12 cellular contexts compared by ENCODE assay signal in the genomic region with DNA sequence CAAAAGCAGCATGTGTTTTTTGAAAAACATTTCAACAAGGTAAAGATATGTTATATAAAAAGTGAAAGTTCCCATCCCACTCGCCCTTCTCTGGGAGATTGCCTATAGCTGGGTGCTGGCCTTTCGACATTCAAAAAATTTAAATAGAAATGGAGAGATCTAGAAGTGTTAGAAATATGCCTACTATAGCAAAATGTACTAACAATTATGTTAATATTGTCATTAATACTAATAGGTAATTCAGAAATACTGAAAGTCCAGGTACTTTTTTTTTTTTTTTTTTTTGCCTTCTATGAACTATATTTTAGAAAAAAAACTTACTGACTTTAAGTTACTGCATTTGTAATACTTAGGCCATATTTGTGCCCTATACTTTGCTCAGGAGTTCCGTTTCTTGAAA.
A peak's percentile ranks its signal among the peaks of the same experiment; 100 is the strongest.
DNase-seq lines count a peak whose midpoint lies in the region; TF ChIP-seq lines count a peak whose summit lies in the region.
"Had no signal": no experiment of that assay in that cellular context is flagged by ENCODE, and none has a peak within 500 bp of the region (broad histone marks: within the 10 kb centered on the region; RNA-seq: fewer than 3 reads in every experiment).

No MANE protein-coding gene starts in this region.

- TF ChIP-seq CTCF in AG10803 (conservative IDR thresholded peaks at IDR 0.05; ENCODE audit: low read length) (no peak), OCI-LY1 (IDR thresholded peaks at IDR 0.05; ENCODE audit: low read length) (no peak), coronary artery (IDR thresholded peaks at IDR 0.05) (no peak), neural cell (IDR thresholded peaks at IDR 0.05; ENCODE audit: poor library complexity, severe bottlenecking) (no peak)

- no peak for TF ChIP-seq EP300 in neural cell (conservative IDR thresholded peaks at IDR 0.05; ENCODE audit: poor library complexity, severe bottlenecking)

- peak overlapping the region; percentile 68 for H3K27ac ChIP-seq in OCI-LY1 (ENCODE audit: low read depth, low read length, poor library complexity, severe bottlenecking)
- H3K27ac ChIP-seq in coronary artery: peak overlapping the region in 1 of 2 donors; percentile 99
- no peak overlapping the region for H3K27ac ChIP-seq in neural cell (ENCODE audit: low read length)

- H2AFZ ChIP-seq in OCI-LY1 (ENCODE audit: low read length) (no peak overlapping the region), neural cell (ENCODE audit: low read depth, low read length) (no peak overlapping the region)

- H3K4me1 ChIP-seq in OCI-LY1 (ENCODE audit: insufficient read depth, low read length, severe bottlenecking): peaks cover 78% of the 10 kb centered on the region

- H3K27me3 ChIP-seq in OCI-LY1 (ENCODE audit: insufficient read depth, low read length): no peaks in the 10 kb centered on the region
- H3K27me3 ChIP-seq in neural cell (ENCODE audit: insufficient read depth, low read depth, low read length): no peaks in the 10 kb centered on the region

- H3K4me2 ChIP-seq in OCI-LY1 (ENCODE audit: low read length) (peak overlapping the region; percentile 85), neural cell (ENCODE audit: low read length) (peak overlapping the region; percentile 69)

- no peaks in the 10 kb centered on the region for H3K9me2 ChIP-seq in OCI-LY1 (ENCODE audit: low read depth, low read length)
- no peaks in the 10 kb centered on the region for H3K9me2 ChIP-seq in neural cell (ENCODE audit: insufficient read depth, low read length)

- H3F3A ChIP-seq in OCI-LY1 (ENCODE audit: insufficient read depth, low read length) (no peaks in the 10 kb centered on the region), neural cell (ENCODE audit: insufficient read depth, low read length, poor library complexity, severe bottlenecking) (no peaks in the 10 kb centered on the region)

- no peak for DNase-seq in AG10803 (ENCODE audit: low read depth)
- DNase-seq in coronary artery (ENCODE audit: low spot score): no peak
- no peak for DNase-seq in activated CD4-positive, CD25-positive, alpha-beta regulatory T cell treated with anti-CD3 and anti-CD28 coated beads, Interleukin-2, amount 50 U/mL, for 72 hours
- DNase-seq in KG1 (lab: John Stamatoyannopoulos, UW): no peak
- no peak for DNase-seq in stimulated activated CD4-positive, alpha-beta T cell treated with anti-CD3 and anti-CD28 coated beads, Interleukin-2, amount 100 ng/mL, for 24 hours
- DNase-seq in SW480 (ENCODE audit: low spot score): no peak
- DNase-seq: activated CD4-positive, alpha-beta T cell treated with anti-CD3 and anti-CD28 coated beads, Interleukin-2, amount 50 U/mL, for 1 hour; DMS153; NCI-H2171 treated with DMSO at 0.1 percent for 48 hours; stimulated activated CD4-positive, alpha-beta T cell treated with anti-CD3 and anti-CD28 coated beads, Interleukin-4, amount 100 ng/mL, for 1 hour had no signal

- H4K20me1 ChIP-seq in OCI-LY1 (ENCODE audit: insufficient read depth, low read length) (no peaks in the 10 kb centered on the region), neural cell (ENCODE audit: insufficient read depth) (no peaks in the 10 kb centered on the region)

- H3K36me3 ChIP-seq in OCI-LY1 (ENCODE audit: insufficient read depth, low read length) (no peaks in the 10 kb centered on the region), neural cell (ENCODE audit: insufficient read depth, low read length) (no peaks in the 10 kb centered on the region)

- no peaks in the 10 kb centered on the region for H3K9me3 ChIP-seq in OCI-LY1 (ENCODE audit: low read length)
- no peaks in the 10 kb centered on the region for H3K9me3 ChIP-seq in neural cell (ENCODE audit: low read length)

- H3K9ac ChIP-seq in OCI-LY1 (ENCODE audit: low read length) (peak overlapping the region; percentile 87; the same call in 1 of the 2 replicates), neural cell (ENCODE audit: low read length) (no peak overlapping the region)

- TF ChIP-seq RAD21 in neural cell (conservative IDR thresholded peaks at IDR 0.05): no peak

- H3K79me2 ChIP-seq in OCI-LY1 (ENCODE audit: insufficient read depth, low read length): peaks cover 17% of the 10 kb centered on the region; the same call in 1 of the 2 replicates
- peaks cover 35% of the 10 kb centered on the region for H3K79me2 ChIP-seq in neural cell (replicated peaks; ENCODE audit: insufficient read depth, low read length)

- peak overlapping the region; percentile 79 for H3K4me3 ChIP-seq in AG10803 (ENCODE audit: low read length)
- peak overlapping the region; percentile 96 for H3K4me3 ChIP-seq in OCI-LY1 (ENCODE audit: low read depth, low read length, poor library complexity, severe bottlenecking)
- peak overlapping the region; percentile 99 for H3K4me3 ChIP-seq in coronary artery
- H3K4me3 ChIP-seq in neural cell (ENCODE audit: low read length): peak overlapping the region; percentile 87

TF ChIP-seq in neural cell, 6 proteins besides CTCF, POLR2A, EP300 and RAD21:
- TF ChIP-seq POLR2AphosphoS5 (IDR thresholded peaks at IDR 0.05) (no peak), EZH2 (IDR thresholded peaks at IDR 0.05; ENCODE audit: borderline replicate concordance, insufficient read depth, low read length, poor library complexity, severe bottlenecking) (no peak), MXI1 (conservative IDR thresholded peaks at IDR 0.05; ENCODE audit: poor library complexity, severe bottlenecking) (no peak), TAF1 (IDR thresholded peaks at IDR 0.05; ENCODE audit: low read depth) (no peak), SMC3 (conservative IDR thresholded peaks at IDR 0.05; ENCODE audit: poor library complexity) (no peak)
- TF ChIP-seq, protein P1, sequence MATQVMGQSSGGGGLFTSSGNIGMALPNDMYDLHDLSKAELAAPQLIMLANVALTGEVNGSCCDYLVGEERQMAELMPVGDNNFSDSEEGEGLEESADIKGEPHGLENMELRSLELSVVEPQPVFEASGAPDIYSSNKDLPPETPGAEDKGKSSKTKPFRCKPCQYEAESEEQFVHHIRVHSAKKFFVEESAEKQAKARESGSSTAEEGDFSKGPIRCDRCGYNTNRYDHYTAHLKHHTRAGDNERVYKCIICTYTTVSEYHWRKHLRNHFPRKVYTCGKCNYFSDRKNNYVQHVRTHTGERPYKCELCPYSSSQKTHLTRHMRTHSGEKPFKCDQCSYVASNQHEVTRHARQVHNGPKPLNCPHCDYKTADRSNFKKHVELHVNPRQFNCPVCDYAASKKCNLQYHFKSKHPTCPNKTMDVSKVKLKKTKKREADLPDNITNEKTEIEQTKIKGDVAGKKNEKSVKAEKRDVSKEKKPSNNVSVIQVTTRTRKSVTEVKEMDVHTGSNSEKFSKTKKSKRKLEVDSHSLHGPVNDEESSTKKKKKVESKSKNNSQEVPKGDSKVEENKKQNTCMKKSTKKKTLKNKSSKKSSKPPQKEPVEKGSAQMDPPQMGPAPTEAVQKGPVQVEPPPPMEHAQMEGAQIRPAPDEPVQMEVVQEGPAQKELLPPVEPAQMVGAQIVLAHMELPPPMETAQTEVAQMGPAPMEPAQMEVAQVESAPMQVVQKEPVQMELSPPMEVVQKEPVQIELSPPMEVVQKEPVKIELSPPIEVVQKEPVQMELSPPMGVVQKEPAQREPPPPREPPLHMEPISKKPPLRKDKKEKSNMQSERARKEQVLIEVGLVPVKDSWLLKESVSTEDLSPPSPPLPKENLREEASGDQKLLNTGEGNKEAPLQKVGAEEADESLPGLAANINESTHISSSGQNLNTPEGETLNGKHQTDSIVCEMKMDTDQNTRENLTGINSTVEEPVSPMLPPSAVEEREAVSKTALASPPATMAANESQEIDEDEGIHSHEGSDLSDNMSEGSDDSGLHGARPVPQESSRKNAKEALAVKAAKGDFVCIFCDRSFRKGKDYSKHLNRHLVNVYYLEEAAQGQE (IDR thresholded peaks at IDR 0.05; ENCODE audit: borderline replicate concordance): no peak
TF ChIP-seq in neural cell: peak in this region for 0.
